ENCODE assay signal across 7 cellular contexts in the genomic region with DNA sequence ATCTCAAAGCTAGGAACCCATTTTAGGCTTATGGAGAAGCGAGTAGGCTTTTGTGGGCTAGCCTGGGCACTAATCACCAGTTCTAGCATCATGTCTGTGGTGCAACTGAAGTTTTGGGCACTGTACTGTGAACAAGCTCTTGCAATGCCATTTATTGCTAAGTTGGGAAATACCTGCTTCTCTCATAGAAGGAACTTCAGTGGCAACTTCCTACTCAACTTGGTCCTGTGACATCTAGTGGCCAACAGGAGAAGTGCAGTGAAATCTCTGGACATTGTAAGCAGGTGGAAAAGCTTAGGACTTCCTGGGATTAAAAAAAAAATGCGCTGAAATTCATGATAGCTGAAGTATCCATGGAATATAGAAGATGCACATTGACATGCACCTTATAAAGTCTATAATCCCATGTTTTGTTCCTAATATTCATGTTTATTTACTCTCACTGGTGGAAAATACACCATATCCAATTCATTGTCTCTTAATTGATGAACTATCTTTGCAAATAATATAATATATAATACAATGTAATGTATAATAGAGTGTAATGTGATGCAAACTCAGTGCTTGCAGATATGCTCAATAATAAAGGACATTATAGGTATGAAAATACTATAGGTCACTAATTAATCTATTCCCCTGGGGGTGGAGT. TPM values are rescaled to one million over a fixed set of nuclear protein-coding genes. Genes with fewer than 3 reads are reported as not detected.
DNase-seq lines count a peak whose midpoint lies in the region; ATAC-seq and TF ChIP-seq lines count a peak whose summit lies in the region.

No MANE protein-coding gene starts in this region.

- no peak overlapping the region for H3K4me3 Mint-ChIP-seq in stimulated activated naive B cell treated with anti-CD40 and anti-IgM and Interleukin-4, amounts not matched to agents 10 μg/mL and 1 μg/mL and 100 μg/mL, for 72 hours

- H3K27me3 ChIP-seq in H7 (ENCODE audit: control insufficient read depth, insufficient read depth, low read length): peaks cover 4% of the 10 kb centered on the region
- H3K27me3 ChIP-seq in left lung: peaks cover 3 to 42% of the 10 kb centered on the region in 2 donors

- DNase-seq in GDM1 (lab: John Stamatoyannopoulos, UW) (peak; percentile 44), H7 (peak; percentile 82), NCI-H146 treated with DMSO at 0.1 percent for 48 hours (lab: John Stamatoyannopoulos, UW; ENCODE audit: unreplicated experiment) (peak; percentile 27), T-helper 9 cell (peak; percentile 29), choroid plexus epithelial cell (ENCODE audit: low read depth) (peak; percentile 94), left lung (no peak)
- peak; percentile 33 for DNase-seq in stimulated activated naive B cell treated with anti-CD40 and anti-IgM and Interleukin-4, amounts not matched to agents 10 μg/mL and 1 μg/mL and 100 μg/mL, for 72 hours

- peak; percentile 94 for ATAC-seq in left lung
- ATAC-seq in stimulated activated naive B cell treated with anti-CD40 and anti-IgM and Interleukin-4, amounts not matched to agents 10 μg/mL and 1 μg/mL and 100 μg/mL, for 72 hours (replicated peaks): peak; percentile 82 to 93

- H3K4me1 ChIP-seq in left lung: no peaks in the 10 kb centered on the region

- H3K36me3 ChIP-seq in H7 (replicated peaks; ENCODE audit: control insufficient read depth, insufficient read depth, low read length) (no peaks in the 10 kb centered on the region), left lung (no peaks in the 10 kb centered on the region)

- TF ChIP-seq CTCF in choroid plexus epithelial cell (conservative IDR thresholded peaks at IDR 0.05; ENCODE audit: low read depth, low read length) (peak; percentile 87), left lung (IDR thresholded peaks at IDR 0.05) (peak; percentile 87 to 89)

- H3K27ac Mint-ChIP-seq in stimulated activated naive B cell treated with anti-CD40 and anti-IgM and Interleukin-4, amounts not matched to agents 10 μg/mL and 1 μg/mL and 100 μg/mL, for 72 hours: no peak overlapping the region

- peaks cover 0 to 7% of the 10 kb centered on the region in 2 donors for H3K9me3 ChIP-seq in left lung

- H3K4me3 ChIP-seq in H7 (ENCODE audit: insufficient read depth, low read depth, low read length) (no peak overlapping the region), choroid plexus epithelial cell (ENCODE audit: low read depth, low read length) (no peak overlapping the region), left lung (no peak overlapping the region)

- H3K36me3 Mint-ChIP-seq in stimulated activated naive B cell treated with anti-CD40 and anti-IgM and Interleukin-4, amounts not matched to agents 10 μg/mL and 1 μg/mL and 100 μg/mL, for 72 hours: no peaks in the 10 kb centered on the region

- peaks cover 2 to 4% of the 10 kb centered on the region in 2 donors for H3K9me3 Mint-ChIP-seq in stimulated activated naive B cell treated with anti-CD40 and anti-IgM and Interleukin-4, amounts not matched to agents 10 μg/mL and 1 μg/mL and 100 μg/mL, for 72 hours

- peaks cover 4 to 5% of the 10 kb centered on the region in 2 donors for H3K4me1 Mint-ChIP-seq in stimulated activated naive B cell treated with anti-CD40 and anti-IgM and Interleukin-4, amounts not matched to agents 10 μg/mL and 1 μg/mL and 100 μg/mL, for 72 hours

- H3K27me3 Mint-ChIP-seq in stimulated activated naive B cell treated with anti-CD40 and anti-IgM and Interleukin-4, amounts not matched to agents 10 μg/mL and 1 μg/mL and 100 μg/mL, for 72 hours: peaks cover 33 to 43% of the 10 kb centered on the region in 2 donors

- intact Hi-C loops in left lung (cut with DNase I): loop anchor here in 1 of 2 donors (5.0 kb wide), 1 partner anchor 246 kb away; no protein-coding TSS in a partner anchor

- H3K27ac ChIP-seq in left lung: no peak overlapping the region

RNA-seq across cellular contexts. Expression of gene ALDH1A3, which starts 6.5 kb away (rescaled TPM):
- 25.6 and 25.9 TPM in 2 replicates for total RNA-seq in H7 (2014; rRNA removed; shearing (Covaris generic))
- total RNA-seq in left lung: 10 to 100 TPM; 13.7 to 17.5 TPM

RNA-seq across cellular contexts. Expression of gene LRRK1, which starts 46.0 kb away (rescaled TPM):
- 3.3 and 6.6 TPM in 2 replicates for total RNA-seq in H7 (2014; rRNA removed; shearing (Covaris generic))
- total RNA-seq in left lung: 10 to 100 TPM; 23.1 to 24.2 TPM

Comparison
In these comparisons a context has a peak if more than half of its experiments do, and no peak if none do; other contexts are left out.
1. DNase-seq: peak in GDM1 (single experiment), H7 (single experiment), NCI-H146 treated with DMSO at 0.1 percent for 48 hours (single experiment), T-helper 9 cell (single experiment), choroid plexus epithelial cell (single experiment) and stimulated activated naive B cell treated with anti-CD40 and anti-IgM and Interleukin-4, amounts not matched to agents 10 μg/mL and 1 μg/mL and 100 μg/mL, for 72 hours (single experiment); none in left lung (0 of 2).